Comparison of ENCODE assay signal across 14 cellular contexts in genomic region chr6:10384333-10384718, GRCh38. TPM values are rescaled to one million over a fixed set of nuclear protein-coding genes. Genes with fewer than 3 reads are reported as not detected.
DNase-seq lines count a peak whose midpoint lies in the region; ATAC-seq, FAIRE-seq and TF ChIP-seq lines count a peak whose summit lies in the region.
"Had no signal": no experiment of that assay in that cellular context is flagged by ENCODE, and none has a peak within 500 bp of the region (broad histone marks: within the 10 kb centered on the region; RNA-seq: fewer than 3 reads in every experiment).

No MANE protein-coding gene starts in this region.

- DNase-seq in activated CD4-positive, alpha-beta T cell treated with anti-CD3 and anti-CD28 coated beads, Interleukin-2, amount 10 ng/mL, durations not matched to agents 7 days and 5 days = no peak
- no peak for DNase-seq in activated CD4-positive, alpha-beta T cell treated with anti-CD3 and anti-CD28 coated beads for 1 hour
- DNase-seq in Panc1 (ENCODE audit: low read depth, low spot score) = no peak
- no peak for DNase-seq in endothelial cell of umbilical vein (ENCODE audit: low read depth, low spot score)
- DNase-seq in neural progenitor cell (ENCODE audit: low spot score) = no peak
- no peak for DNase-seq in NCI-H2196 treated with DMSO at 0.1 percent for 48 hours (lab: John Stamatoyannopoulos, UW; ENCODE audit: unreplicated experiment)
- no peak for DNase-seq in retina
- DNase-seq: activated naive CD4-positive, alpha-beta T cell treated with Interleukin-2 at 50 U/mL for 16 hours; effector CD8-positive, alpha-beta T cell; Peyer's patch; upper lobe of right lung had no signal

- H3K9me3 ChIP-seq in Panc1 (ENCODE audit: control insufficient read depth, insufficient read depth, low read depth, low read length) (no peaks in the 10 kb centered on the region), endothelial cell of umbilical vein (replicated peaks; ENCODE audit: control insufficient read depth, insufficient read depth, low read length) (no peaks in the 10 kb centered on the region), neural progenitor cell (ENCODE audit: low read depth) (no peaks in the 10 kb centered on the region)
- H3K9me3 ChIP-seq: Peyer's patch, upper lobe of right lung had no signal

- peaks cover 82% of the 10 kb centered on the region for H3K27me3 Mint-ChIP-seq in activated CD4-positive, alpha-beta T cell treated with anti-CD3 and anti-CD28 coated beads, Interleukin-2, amount 10 ng/mL, durations not matched to agents 7 days and 5 days
- peaks cover 89% of the 10 kb centered on the region for H3K27me3 Mint-ChIP-seq in neural progenitor cell (ENCODE audit: insufficient read depth, low read depth)

- no peak for FAIRE-seq in endothelial cell of umbilical vein (lab: Jason Lieb, UNC)

- H3K79me2 ChIP-seq in endothelial cell of umbilical vein (ENCODE audit: control insufficient read depth, insufficient read depth, low read length) (no peaks in the 10 kb centered on the region), neural progenitor cell (ENCODE audit: low read depth) (no peaks in the 10 kb centered on the region)

- peaks cover 63% of the 10 kb centered on the region for H3F3A ChIP-seq in neural progenitor cell (ENCODE audit: low read depth)

- POLR2A ChIA-PET in activated CD4-positive, alpha-beta T cell treated with anti-CD3 and anti-CD28 coated beads, Interleukin-2, amount 10 ng/mL, durations not matched to agents 7 days and 5 days (lab: Charles Lee) = no interaction called here
- POLR2A ChIA-PET in Panc1 (lab: Charles Lee) (no interaction called here), endothelial cell of umbilical vein (lab: Charles Lee) (no interaction called here)

- TF ChIP-seq CTCF in Panc1 (IDR thresholded peaks at IDR 0.05) = no peak
- no peak for TF ChIP-seq CTCF in endothelial cell of umbilical vein (IDR thresholded peaks at IDR 0.05; ENCODE audit: extremely low read depth in 1 of 2, insufficient read depth in 1 of 2, low read depth in 1 of 2, low read length in 2 of 2)
- TF ChIP-seq CTCF in neural progenitor cell (IDR thresholded peaks at IDR 0.05) = no peak

- H3K9me1 ChIP-seq in endothelial cell of umbilical vein (replicated peaks; ENCODE audit: control insufficient read depth, extremely low read depth, insufficient read depth, low read length) = no peaks in the 10 kb centered on the region

- H3K4me1 Mint-ChIP-seq in activated CD4-positive, alpha-beta T cell treated with anti-CD3 and anti-CD28 coated beads, Interleukin-2, amount 10 ng/mL, durations not matched to agents 7 days and 5 days = peaks cover 8% of the 10 kb centered on the region
- H3K4me1 Mint-ChIP-seq in neural progenitor cell = peaks cover 38% of the 10 kb centered on the region

- in situ Hi-C loops in Panc1 (cut with HindIII; ENCODE audit: low pct_unique_long_range_greater_than_20kb, low sequenced_read_pairs) = no loop called here

- ATAC-seq in Panc1 = no peak
- no peak for ATAC-seq in HG03175 (IDR thresholded peaks at IDR 0.05; ENCODE audit: unreplicated experiment)
- ATAC-seq: stimulated activated effector memory CD8-positive, alpha-beta T cell treated with anti-CD3 and anti-CD28 coated beads, Interleukin-12 subunit alpha, Interleukin-12 subunit beta, amount 100 ng/mL, for 72 hours; upper lobe of right lung had no signal

- no TSS peak for BruUV-seq in Panc1 (replicated peaks; lab: Mats Ljungman, UMichigan)
- no TSS peak for BruUV-seq in endothelial cell of umbilical vein (replicated peaks; lab: Mats Ljungman, UMichigan)

- H2AFZ ChIP-seq in endothelial cell of umbilical vein (ENCODE audit: low read depth, low read length) = no peak overlapping the region
- H2AFZ ChIP-seq in neural progenitor cell (replicated peaks) = no peak overlapping the region

- CTCF ChIA-PET in activated CD4-positive, alpha-beta T cell treated with anti-CD3 and anti-CD28 coated beads, Interleukin-2, amount 10 ng/mL, durations not matched to agents 7 days and 5 days (lab: Charles Lee) = interaction anchor here (1.1 to 4.3 kb wide), 3 partner anchors 27 to 38 kb away, joined by 3 to 31 read pairs (median 4); partner anchors contain the start of gene TFAP2A
- CTCF ChIA-PET in Panc1 (lab: Charles Lee) = no interaction called here
- CTCF ChIA-PET in endothelial cell of umbilical vein (lab: Charles Lee) = interaction anchor here (1.0 to 1.3 kb wide), 2 partner anchors 20 to 25 kb away, joined by 3 to 4 read pairs; no protein-coding TSS in a partner anchor

- H3K4me3 ChIP-seq in Panc1 (ENCODE audit: low read depth in 2 of 2, low read length in 2 of 2) (peak overlapping the region in 1 of 2 experiments; percentile 64; a peak in 3 of 4 replicates), endothelial cell of umbilical vein (replicated peaks in 1 of 3; ENCODE audit: insufficient read depth in 1 of 3, low read depth in 1 of 3, low read length in 3 of 3) (no peak overlapping the region), neural progenitor cell (no peak overlapping the region)
- H3K4me3 ChIP-seq: upper lobe of right lung had no signal

- H3K36me3 Mint-ChIP-seq in activated CD4-positive, alpha-beta T cell treated with anti-CD3 and anti-CD28 coated beads, Interleukin-2, amount 10 ng/mL, durations not matched to agents 7 days and 5 days (ENCODE audit: low read depth) = peaks cover 13% of the 10 kb centered on the region
- H3K36me3 Mint-ChIP-seq in neural progenitor cell = no peaks in the 10 kb centered on the region
- H3K36me3 Mint-ChIP-seq: stimulated activated effector memory CD8-positive, alpha-beta T cell treated with anti-CD3 and anti-CD28 coated beads, Interleukin-12 subunit alpha, Interleukin-12 subunit beta, amount 100 ng/mL, for 72 hours had no signal

- no peak for TF ChIP-seq POLR2A in endothelial cell of umbilical vein (IDR thresholded peaks at IDR 0.05; ENCODE audit: low read depth, low read length)

- H3K9ac ChIP-seq in endothelial cell of umbilical vein (replicated peaks; ENCODE audit: extremely low read depth, insufficient read depth, low read length) (no peak overlapping the region), neural progenitor cell (no peak overlapping the region)

- no peak overlapping the region for H3K4me2 ChIP-seq in endothelial cell of umbilical vein (ENCODE audit: insufficient read depth, low read length)
- peak overlapping the region; percentile 18 for H3K4me2 ChIP-seq in neural progenitor cell

- no peaks in the 10 kb centered on the region for H3K9me3 Mint-ChIP-seq in activated CD4-positive, alpha-beta T cell treated with anti-CD3 and anti-CD28 coated beads, Interleukin-2, amount 10 ng/mL, durations not matched to agents 7 days and 5 days
- peaks cover 3% of the 10 kb centered on the region for H3K9me3 Mint-ChIP-seq in neural progenitor cell

- H3K27ac Mint-ChIP-seq in activated CD4-positive, alpha-beta T cell treated with anti-CD3 and anti-CD28 coated beads, Interleukin-2, amount 10 ng/mL, durations not matched to agents 7 days and 5 days = peak overlapping the region; percentile 25
- no peak overlapping the region for H3K27ac Mint-ChIP-seq in neural progenitor cell
- H3K27ac Mint-ChIP-seq: stimulated activated effector memory CD8-positive, alpha-beta T cell treated with anti-CD3 and anti-CD28 coated beads, Interleukin-12 subunit alpha, Interleukin-12 subunit beta, amount 100 ng/mL, for 72 hours had no signal

- H3K4me1 ChIP-seq in Panc1 (ENCODE audit: control insufficient read depth, insufficient read depth, low read length) (peaks cover 31% of the 10 kb centered on the region), endothelial cell of umbilical vein (ENCODE audit: control insufficient read depth, extremely low read depth, insufficient read depth, low read length) (no peaks in the 10 kb centered on the region), neural progenitor cell (peaks cover 27% of the 10 kb centered on the region)

- H3K36me3 ChIP-seq in Panc1 (ENCODE audit: control insufficient read depth, insufficient read depth, low read length) = no peaks in the 10 kb centered on the region
- H3K36me3 ChIP-seq in endothelial cell of umbilical vein (ENCODE audit: control insufficient read depth in 2 of 2, extremely low read depth in 1 of 2, insufficient read depth in 2 of 2, low read length in 2 of 2) = no peaks in the 10 kb centered on the region
- no peaks in the 10 kb centered on the region for H3K36me3 ChIP-seq in neural progenitor cell
- H3K36me3 ChIP-seq: cardiac muscle cell, Peyer's patch, upper lobe of right lung had no signal

- intact Hi-C loops in Panc1 (cut with micrococcal nuclease; ENCODE audit: unreplicated experiment) (no loop called here), endothelial cell of umbilical vein (cut with micrococcal nuclease) (no loop called here)

- H3K27me3 ChIP-seq in Panc1 (ENCODE audit: control insufficient read depth, insufficient read depth, low read length) = no peaks in the 10 kb centered on the region
- peaks cover 79 to 88% of the 10 kb centered on the region in 2 experiments for H3K27me3 ChIP-seq in endothelial cell of umbilical vein (ENCODE audit: control insufficient read depth in 2 of 2, insufficient read depth in 2 of 2, low read length in 2 of 2)
- H3K27me3 ChIP-seq in neural progenitor cell = peaks cover 98% of the 10 kb centered on the region

- H3K27ac ChIP-seq in Panc1 (ENCODE audit: low read length) (peak overlapping the region; percentile 87), endothelial cell of umbilical vein (ENCODE audit: insufficient read depth, low read depth, low read length) (no peak overlapping the region), neural progenitor cell (no peak overlapping the region)
- H3K27ac ChIP-seq: cardiac muscle cell, Peyer's patch, upper lobe of right lung had no signal

- H3K4me3 Mint-ChIP-seq in activated CD4-positive, alpha-beta T cell treated with anti-CD3 and anti-CD28 coated beads, Interleukin-2, amount 10 ng/mL, durations not matched to agents 7 days and 5 days = peak overlapping the region; percentile 32
- peak overlapping the region; percentile 44 for H3K4me3 Mint-ChIP-seq in neural progenitor cell
- H3K4me3 Mint-ChIP-seq: stimulated activated effector memory CD8-positive, alpha-beta T cell treated with anti-CD3 and anti-CD28 coated beads, Interleukin-12 subunit alpha, Interleukin-12 subunit beta, amount 100 ng/mL, for 72 hours had no signal

- dilution Hi-C loops in endothelial cell of umbilical vein (cut with MboI; ENCODE audit: extremely low pct_ligation_motif_present, low sequenced_read_pairs) = no loop called here

- H4K20me1 ChIP-seq in endothelial cell of umbilical vein (replicated peaks; ENCODE audit: control insufficient read depth, extremely low read depth, insufficient read depth, low read length) = no peaks in the 10 kb centered on the region
- H4K20me1 ChIP-seq in neural progenitor cell (ENCODE audit: low read depth) = peaks cover 76% of the 10 kb centered on the region

RNA-seq across cellular contexts. Expression of gene TFAP2A, which starts 30.5 kb away (rescaled TPM):
- not detected for total RNA-seq in activated CD4-positive, alpha-beta T cell treated with anti-CD3 and anti-CD28 coated beads, Interleukin-2, amount 10 ng/mL, durations not matched to agents 7 days and 5 days
- total RNA-seq in Panc1 (2021; ENCODE audit: unreplicated experiment) (83.9 TPM), endothelial cell of umbilical vein (not detected in 2 replicates), neural progenitor cell (ENCODE audit: low replicate concordance) (0.39 and 0.65 TPM in 2 replicates)
- polyA plus RNA-seq in Panc1 (2012; ENCODE audit: insufficient read length) = 95.0 TPM
- polyA plus RNA-seq in endothelial cell of umbilical vein = 0.06 and 0.11 TPM in 2 replicates
- polyA plus RNA-seq in endothelial cell of umbilical vein (2011; cell fraction: cytosol; rRNA removed) = 0.10 and 0.23 TPM in 2 replicates
- polyA plus RNA-seq in endothelial cell of umbilical vein (2011; cell fraction: nucleus; rRNA removed) = 0.43 and 0.57 TPM in 2 replicates
- 0.31 TPM in 1 of 2 replicates, not detected in the other for polyA plus RNA-seq in endothelial cell of umbilical vein (2012)
- not detected in 2 replicates for polyA minus RNA-seq in endothelial cell of umbilical vein
- polyA minus RNA-seq in endothelial cell of umbilical vein (2011; cell fraction: cytosol; rRNA and poly(A)+ RNA removed) = 57.2 TPM
- polyA minus RNA-seq in endothelial cell of umbilical vein (2011; cell fraction: nucleus; rRNA and poly(A)+ RNA removed) = 0.82 and 0.87 TPM in 2 replicates
- total RNA-seq: cardiac muscle cell had no signal

Comparison
In these comparisons a context has a peak if more than half of its experiments do, and no peak if none do; other contexts are left out.
1. RNA of gene TFAP2A, which starts 30.5 kb away (total RNA-seq): 83.9 TPM in Panc1 (single experiment); 0.39 to 0.65 TPM in neural progenitor cell, not detected in activated CD4-positive, alpha-beta T cell treated with anti-CD3 and anti-CD28 coated beads, Interleukin-2, amount 10 ng/mL, durations not matched to agents 7 days and 5 days and not detected in endothelial cell of umbilical vein; every median in the first group is over 10 times any median in the second.